In the genomic region with DNA sequence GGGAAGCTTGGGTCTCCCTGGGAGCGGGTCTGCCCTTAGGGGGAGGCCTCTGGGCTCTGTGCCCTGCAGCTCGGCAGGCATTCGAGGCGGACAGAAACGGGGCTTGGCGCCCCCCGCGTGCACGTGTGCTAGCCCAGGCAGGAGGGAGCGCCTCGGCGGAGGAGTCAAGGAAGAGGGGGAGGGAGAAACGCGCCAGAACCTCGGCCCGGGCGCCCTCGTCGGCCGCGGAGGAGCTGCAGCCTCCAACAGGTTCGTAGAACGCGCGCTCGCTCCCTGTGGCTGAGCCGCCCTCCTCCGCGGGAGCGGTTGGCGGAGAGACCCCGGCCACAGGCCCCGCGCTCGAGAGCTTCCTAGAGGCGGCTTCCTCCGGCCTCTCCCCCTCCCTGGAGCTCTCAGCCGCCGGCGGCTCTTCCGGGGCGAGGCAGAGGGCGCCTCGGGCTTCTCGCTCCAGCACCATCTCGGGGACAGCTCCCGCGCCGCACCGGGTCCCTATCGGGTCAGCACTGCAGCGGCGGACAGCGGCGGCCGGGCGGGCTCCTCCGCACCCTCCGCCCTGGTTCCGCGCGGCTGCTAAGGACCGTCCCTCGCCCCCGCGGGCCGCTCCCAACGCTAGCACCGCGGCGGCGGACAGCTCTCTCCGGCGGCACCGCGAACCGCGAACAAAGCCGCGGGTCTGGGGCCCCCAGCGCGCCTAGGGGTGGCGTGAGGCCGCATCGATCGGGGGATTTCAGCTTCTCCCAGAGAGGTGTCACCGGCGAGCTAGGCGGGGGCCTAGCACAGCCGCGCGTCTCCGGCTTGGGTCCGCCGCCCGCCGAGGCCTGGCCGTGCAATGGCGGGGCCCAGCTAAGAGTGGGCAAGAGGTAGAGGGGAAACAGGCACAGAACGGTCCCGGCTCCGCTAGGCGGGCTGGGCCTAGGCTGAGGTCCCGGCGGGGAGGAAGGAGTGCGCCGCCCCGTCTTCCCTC, we compare ENCODE assay signal across 1 cellular context.
TF ChIP-seq lines count a peak whose summit lies in the region.

No MANE protein-coding gene starts in this region.

TF ChIP-seq in HepG2, 621 proteins besides CTCF, POLR2A, EP300 and RAD21 (continued from another document and continues in another):
- TF ChIP-seq FLYWCH1 (CRISPR knock-in tag; IDR thresholded peaks at IDR 0.05) (peak; percentile 100), ZFX (CRISPR knock-in tag; IDR thresholded peaks at IDR 0.05; ENCODE audit: low read depth) (peak; percentile 83), ZNF333 (CRISPR knock-in tag; IDR thresholded peaks at IDR 0.05; ENCODE audit: borderline replicate concordance) (peak; percentile 100), ZNF501 (CRISPR knock-in tag; IDR thresholded peaks at IDR 0.05) (peak; percentile 100), SMAD3 (CRISPR knock-in tag; IDR thresholded peaks at IDR 0.05) (peak; percentile 100), RELA (CRISPR knock-in tag; IDR thresholded peaks at IDR 0.05) (peak; percentile 99), PAX8 (CRISPR knock-in tag; IDR thresholded peaks at IDR 0.05; ENCODE audit: borderline replicate concordance) (peak; percentile 100), KAT2B (IDR thresholded peaks at IDR 0.05; ENCODE audit: borderline replicate concordance, low read depth, low read length) (peak; percentile 5; the same call in 1 of the 2 replicates), RFXAP (CRISPR knock-in tag; IDR thresholded peaks at IDR 0.05; ENCODE audit: borderline replicate concordance) (peak; percentile 98), ZFP1 (CRISPR knock-in tag; IDR thresholded peaks at IDR 0.05) (peak; percentile 98), MBD4 (IDR thresholded peaks at IDR 0.05; ENCODE audit: borderline replicate concordance, low read length) (no peak), RBFOX2 (IDR thresholded peaks at IDR 0.05; ENCODE audit: low read depth, low read length) (0 out of 2 replicates have a peak, but pooled peaks have one; percentile 31), SPEN (CRISPR knock-in tag; IDR thresholded peaks at IDR 0.05; ENCODE audit: low read depth) (peak; percentile 100), ZFP62 (CRISPR knock-in tag; IDR thresholded peaks at IDR 0.05) (no peak), CC2D1A (CRISPR knock-in tag; IDR thresholded peaks at IDR 0.05) (peak; percentile 100), MED13 (CRISPR knock-in tag; IDR thresholded peaks at IDR 0.05) (peak; percentile 99), HNRNPL (IDR thresholded peaks at IDR 0.05; ENCODE audit: low read depth, low read length) (no peak), ZNF432 (CRISPR knock-in tag; IDR thresholded peaks at IDR 0.05; ENCODE audit: borderline replicate concordance) (peak; percentile 97), ZNF17 (CRISPR knock-in tag; IDR thresholded peaks at IDR 0.05) (peak; percentile 99), SCMH1 (CRISPR knock-in tag; IDR thresholded peaks at IDR 0.05; ENCODE audit: borderline replicate concordance) (no peak), ZNF644 (CRISPR knock-in tag; IDR thresholded peaks at IDR 0.05; ENCODE audit: low read depth) (peak; percentile 90), ERF (CRISPR knock-in tag; IDR thresholded peaks at IDR 0.05) (peak; percentile 100), ZNF530 (CRISPR knock-in tag; IDR thresholded peaks at IDR 0.05; ENCODE audit: low read depth) (peak; percentile 99), FOXJ3 (CRISPR knock-in tag; IDR thresholded peaks at IDR 0.05; ENCODE audit: borderline replicate concordance) (peak; percentile 81), GPN1 (CRISPR knock-in tag; IDR thresholded peaks at IDR 0.05; ENCODE audit: borderline replicate concordance) (peak; percentile 99), TEAD2 (CRISPR knock-in tag; IDR thresholded peaks at IDR 0.05) (peak; percentile 99), ONECUT2 (CRISPR knock-in tag; IDR thresholded peaks at IDR 0.05) (peak; percentile 90)
- TF ChIP-seq, protein P1, sequence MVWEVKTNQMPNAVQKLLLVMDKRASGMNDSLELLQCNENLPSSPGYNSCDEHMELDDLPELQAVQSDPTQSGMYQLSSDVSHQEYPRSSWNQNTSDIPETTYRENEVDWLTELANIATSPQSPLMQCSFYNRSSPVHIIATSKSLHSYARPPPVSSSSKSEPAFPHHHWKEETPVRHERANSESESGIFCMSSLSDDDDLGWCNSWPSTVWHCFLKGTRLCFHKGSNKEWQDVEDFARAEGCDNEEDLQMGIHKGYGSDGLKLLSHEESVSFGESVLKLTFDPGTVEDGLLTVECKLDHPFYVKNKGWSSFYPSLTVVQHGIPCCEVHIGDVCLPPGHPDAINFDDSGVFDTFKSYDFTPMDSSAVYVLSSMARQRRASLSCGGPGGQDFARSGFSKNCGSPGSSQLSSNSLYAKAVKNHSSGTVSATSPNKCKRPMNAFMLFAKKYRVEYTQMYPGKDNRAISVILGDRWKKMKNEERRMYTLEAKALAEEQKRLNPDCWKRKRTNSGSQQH (CRISPR knock-in tag; IDR thresholded peaks at IDR 0.05; ENCODE audit: low read depth), result peak; percentile 100
- TF ChIP-seq, protein P2, sequence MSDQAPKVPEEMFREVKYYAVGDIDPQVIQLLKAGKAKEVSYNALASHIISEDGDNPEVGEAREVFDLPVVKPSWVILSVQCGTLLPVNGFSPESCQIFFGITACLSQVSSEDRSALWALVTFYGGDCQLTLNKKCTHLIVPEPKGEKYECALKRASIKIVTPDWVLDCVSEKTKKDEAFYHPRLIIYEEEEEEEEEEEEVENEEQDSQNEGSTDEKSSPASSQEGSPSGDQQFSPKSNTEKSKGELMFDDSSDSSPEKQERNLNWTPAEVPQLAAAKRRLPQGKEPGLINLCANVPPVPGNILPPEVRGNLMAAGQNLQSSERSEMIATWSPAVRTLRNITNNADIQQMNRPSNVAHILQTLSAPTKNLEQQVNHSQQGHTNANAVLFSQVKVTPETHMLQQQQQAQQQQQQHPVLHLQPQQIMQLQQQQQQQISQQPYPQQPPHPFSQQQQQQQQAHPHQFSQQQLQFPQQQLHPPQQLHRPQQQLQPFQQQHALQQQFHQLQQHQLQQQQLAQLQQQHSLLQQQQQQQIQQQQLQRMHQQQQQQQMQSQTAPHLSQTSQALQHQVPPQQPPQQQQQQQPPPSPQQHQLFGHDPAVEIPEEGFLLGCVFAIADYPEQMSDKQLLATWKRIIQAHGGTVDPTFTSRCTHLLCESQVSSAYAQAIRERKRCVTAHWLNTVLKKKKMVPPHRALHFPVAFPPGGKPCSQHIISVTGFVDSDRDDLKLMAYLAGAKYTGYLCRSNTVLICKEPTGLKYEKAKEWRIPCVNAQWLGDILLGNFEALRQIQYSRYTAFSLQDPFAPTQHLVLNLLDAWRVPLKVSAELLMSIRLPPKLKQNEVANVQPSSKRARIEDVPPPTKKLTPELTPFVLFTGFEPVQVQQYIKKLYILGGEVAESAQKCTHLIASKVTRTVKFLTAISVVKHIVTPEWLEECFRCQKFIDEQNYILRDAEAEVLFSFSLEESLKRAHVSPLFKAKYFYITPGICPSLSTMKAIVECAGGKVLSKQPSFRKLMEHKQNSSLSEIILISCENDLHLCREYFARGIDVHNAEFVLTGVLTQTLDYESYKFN (CRISPR knock-in tag; conservative IDR thresholded peaks at IDR 0.05), result peak; percentile 78
- TF ChIP-seq, protein P3, sequence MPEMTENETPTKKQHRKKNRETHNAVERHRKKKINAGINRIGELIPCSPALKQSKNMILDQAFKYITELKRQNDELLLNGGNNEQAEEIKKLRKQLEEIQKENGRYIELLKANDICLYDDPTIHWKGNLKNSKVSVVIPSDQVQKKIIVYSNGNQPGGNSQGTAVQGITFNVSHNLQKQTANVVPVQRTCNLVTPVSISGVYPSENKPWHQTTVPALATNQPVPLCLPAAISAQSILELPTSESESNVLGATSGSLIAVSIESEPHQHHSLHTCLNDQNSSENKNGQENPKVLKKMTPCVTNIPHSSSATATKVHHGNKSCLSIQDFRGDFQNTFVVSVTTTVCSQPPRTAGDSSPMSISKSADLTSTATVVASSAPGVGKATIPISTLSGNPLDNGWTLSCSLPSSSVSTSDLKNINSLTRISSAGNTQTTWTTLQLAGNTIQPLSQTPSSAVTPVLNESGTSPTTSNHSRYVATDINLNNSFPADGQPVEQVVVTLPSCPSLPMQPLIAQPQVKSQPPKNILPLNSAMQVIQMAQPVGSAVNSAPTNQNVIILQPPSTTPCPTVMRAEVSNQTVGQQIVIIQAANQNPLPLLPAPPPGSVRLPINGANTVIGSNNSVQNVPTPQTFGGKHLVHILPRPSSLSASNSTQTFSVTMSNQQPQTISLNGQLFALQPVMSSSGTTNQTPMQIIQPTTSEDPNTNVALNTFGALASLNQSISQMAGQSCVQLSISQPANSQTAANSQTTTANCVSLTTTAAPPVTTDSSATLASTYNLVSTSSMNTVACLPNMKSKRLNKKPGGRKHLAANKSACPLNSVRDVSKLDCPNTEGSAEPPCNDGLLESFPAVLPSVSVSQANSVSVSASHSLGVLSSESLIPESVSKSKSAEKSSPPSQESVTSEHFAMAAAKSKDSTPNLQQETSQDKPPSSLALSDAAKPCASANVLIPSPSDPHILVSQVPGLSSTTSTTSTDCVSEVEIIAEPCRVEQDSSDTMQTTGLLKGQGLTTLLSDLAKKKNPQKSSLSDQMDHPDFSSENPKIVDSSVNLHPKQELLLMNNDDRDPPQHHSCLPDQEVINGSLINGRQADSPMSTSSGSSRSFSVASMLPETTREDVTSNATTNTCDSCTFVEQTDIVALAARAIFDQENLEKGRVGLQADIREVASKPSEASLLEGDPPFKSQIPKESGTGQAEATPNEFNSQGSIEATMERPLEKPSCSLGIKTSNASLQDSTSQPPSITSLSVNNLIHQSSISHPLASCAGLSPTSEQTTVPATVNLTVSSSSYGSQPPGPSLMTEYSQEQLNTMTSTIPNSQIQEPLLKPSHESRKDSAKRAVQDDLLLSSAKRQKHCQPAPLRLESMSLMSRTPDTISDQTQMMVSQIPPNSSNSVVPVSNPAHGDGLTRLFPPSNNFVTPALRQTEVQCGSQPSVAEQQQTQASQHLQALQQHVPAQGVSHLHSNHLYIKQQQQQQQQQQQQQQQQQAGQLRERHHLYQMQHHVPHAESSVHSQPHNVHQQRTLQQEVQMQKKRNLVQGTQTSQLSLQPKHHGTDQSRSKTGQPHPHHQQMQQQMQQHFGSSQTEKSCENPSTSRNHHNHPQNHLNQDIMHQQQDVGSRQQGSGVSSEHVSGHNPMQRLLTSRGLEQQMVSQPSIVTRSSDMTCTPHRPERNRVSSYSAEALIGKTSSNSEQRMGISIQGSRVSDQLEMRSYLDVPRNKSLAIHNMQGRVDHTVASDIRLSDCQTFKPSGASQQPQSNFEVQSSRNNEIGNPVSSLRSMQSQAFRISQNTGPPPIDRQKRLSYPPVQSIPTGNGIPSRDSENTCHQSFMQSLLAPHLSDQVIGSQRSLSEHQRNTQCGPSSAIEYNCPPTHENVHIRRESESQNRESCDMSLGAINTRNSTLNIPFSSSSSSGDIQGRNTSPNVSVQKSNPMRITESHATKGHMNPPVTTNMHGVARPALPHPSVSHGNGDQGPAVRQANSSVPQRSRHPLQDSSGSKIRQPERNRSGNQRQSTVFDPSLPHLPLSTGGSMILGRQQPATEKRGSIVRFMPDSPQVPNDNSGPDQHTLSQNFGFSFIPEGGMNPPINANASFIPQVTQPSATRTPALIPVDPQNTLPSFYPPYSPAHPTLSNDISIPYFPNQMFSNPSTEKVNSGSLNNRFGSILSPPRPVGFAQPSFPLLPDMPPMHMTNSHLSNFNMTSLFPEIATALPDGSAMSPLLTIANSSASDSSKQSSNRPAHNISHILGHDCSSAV (CRISPR knock-in tag; IDR thresholded peaks at IDR 0.05; ENCODE audit: borderline replicate concordance), result peak; percentile 98; the same call in 1 of the 2 replicates
- TF ChIP-seq, protein P4, sequence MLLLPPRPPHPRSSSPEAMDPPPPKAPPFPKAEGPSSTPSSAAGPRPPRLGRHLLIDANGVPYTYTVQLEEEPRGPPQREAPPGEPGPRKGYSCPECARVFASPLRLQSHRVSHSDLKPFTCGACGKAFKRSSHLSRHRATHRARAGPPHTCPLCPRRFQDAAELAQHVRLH (CRISPR knock-in tag; IDR thresholded peaks at IDR 0.05; ENCODE audit: borderline replicate concordance, low read depth), result peak; percentile 100
- TF ChIP-seq, protein P5, sequence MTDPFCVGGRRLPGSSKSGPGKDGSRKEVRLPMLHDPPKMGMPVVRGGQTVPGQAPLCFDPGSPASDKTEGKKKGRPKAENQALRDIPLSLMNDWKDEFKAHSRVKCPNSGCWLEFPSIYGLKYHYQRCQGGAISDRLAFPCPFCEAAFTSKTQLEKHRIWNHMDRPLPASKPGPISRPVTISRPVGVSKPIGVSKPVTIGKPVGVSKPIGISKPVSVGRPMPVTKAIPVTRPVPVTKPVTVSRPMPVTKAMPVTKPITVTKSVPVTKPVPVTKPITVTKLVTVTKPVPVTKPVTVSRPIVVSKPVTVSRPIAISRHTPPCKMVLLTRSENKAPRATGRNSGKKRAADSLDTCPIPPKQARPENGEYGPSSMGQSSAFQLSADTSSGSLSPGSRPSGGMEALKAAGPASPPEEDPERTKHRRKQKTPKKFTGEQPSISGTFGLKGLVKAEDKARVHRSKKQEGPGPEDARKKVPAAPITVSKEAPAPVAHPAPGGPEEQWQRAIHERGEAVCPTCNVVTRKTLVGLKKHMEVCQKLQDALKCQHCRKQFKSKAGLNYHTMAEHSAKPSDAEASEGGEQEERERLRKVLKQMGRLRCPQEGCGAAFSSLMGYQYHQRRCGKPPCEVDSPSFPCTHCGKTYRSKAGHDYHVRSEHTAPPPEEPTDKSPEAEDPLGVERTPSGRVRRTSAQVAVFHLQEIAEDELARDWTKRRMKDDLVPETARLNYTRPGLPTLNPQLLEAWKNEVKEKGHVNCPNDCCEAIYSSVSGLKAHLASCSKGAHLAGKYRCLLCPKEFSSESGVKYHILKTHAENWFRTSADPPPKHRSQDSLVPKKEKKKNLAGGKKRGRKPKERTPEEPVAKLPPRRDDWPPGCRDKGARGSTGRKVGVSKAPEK (CRISPR knock-in tag; IDR thresholded peaks at IDR 0.05; ENCODE audit: borderline replicate concordance), result no peak
- TF ChIP-seq, protein P6, sequence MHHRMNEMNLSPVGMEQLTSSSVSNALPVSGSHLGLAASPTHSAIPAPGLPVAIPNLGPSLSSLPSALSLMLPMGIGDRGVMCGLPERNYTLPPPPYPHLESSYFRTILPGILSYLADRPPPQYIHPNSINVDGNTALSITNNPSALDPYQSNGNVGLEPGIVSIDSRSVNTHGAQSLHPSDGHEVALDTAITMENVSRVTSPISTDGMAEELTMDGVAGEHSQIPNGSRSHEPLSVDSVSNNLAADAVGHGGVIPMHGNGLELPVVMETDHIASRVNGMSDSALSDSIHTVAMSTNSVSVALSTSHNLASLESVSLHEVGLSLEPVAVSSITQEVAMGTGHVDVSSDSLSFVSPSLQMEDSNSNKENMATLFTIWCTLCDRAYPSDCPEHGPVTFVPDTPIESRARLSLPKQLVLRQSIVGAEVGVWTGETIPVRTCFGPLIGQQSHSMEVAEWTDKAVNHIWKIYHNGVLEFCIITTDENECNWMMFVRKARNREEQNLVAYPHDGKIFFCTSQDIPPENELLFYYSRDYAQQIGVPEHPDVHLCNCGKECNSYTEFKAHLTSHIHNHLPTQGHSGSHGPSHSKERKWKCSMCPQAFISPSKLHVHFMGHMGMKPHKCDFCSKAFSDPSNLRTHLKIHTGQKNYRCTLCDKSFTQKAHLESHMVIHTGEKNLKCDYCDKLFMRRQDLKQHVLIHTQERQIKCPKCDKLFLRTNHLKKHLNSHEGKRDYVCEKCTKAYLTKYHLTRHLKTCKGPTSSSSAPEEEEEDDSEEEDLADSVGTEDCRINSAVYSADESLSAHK (CRISPR knock-in tag; IDR thresholded peaks at IDR 0.05; ENCODE audit: borderline replicate concordance), result peak; percentile 98
